ENCODE assay signal across 11 cellular contexts in genomic region chr5:95857185-95857945, GRCh38. TPM values are rescaled to one million over a fixed set of nuclear protein-coding genes. Genes with fewer than 3 reads are reported as not detected.
A peak's percentile ranks its signal among the peaks of the same experiment; 100 is the strongest.
DNase-seq lines count a peak whose midpoint lies in the region; ATAC-seq, FAIRE-seq and TF ChIP-seq lines count a peak whose summit lies in the region.
"Had no signal": no experiment of that assay in that cellular context is flagged by ENCODE, and none has a peak within 500 bp of the region (broad histone marks: within the 10 kb centered on the region; RNA-seq: fewer than 3 reads in every experiment).

No MANE protein-coding gene starts in this region.

- H3K9me3 ChIP-seq in CD4-positive, CD25-positive, alpha-beta regulatory T cell (ENCODE audit: control insufficient read depth in 2 of 2, low read length in 2 of 2): no peaks in the 10 kb centered on the region
- H3K9me3 ChIP-seq in K562 (replicated peaks; ENCODE audit: control insufficient read depth, insufficient read depth, low read depth, low read length) (no peaks in the 10 kb centered on the region; the same call in 1 of the 2 replicates), right cardiac atrium (ENCODE audit: control insufficient read depth, low read length) (no peaks in the 10 kb centered on the region)

- H3K79me2 ChIP-seq in K562 (ENCODE audit: control insufficient read depth, insufficient read depth, low read length): no peaks in the 10 kb centered on the region

- H3K27me3 ChIP-seq in CD4-positive, CD25-positive, alpha-beta regulatory T cell (ENCODE audit: control insufficient read depth, insufficient read depth, low read length): peaks cover 3% of the 10 kb centered on the region
- H3K27me3 ChIP-seq in K562 (ENCODE audit: control insufficient read depth in 2 of 2, insufficient read depth in 2 of 2, low read length in 2 of 2) (no peaks in the 10 kb centered on the region), right cardiac atrium (ENCODE audit: control insufficient read depth, insufficient read depth) (no peaks in the 10 kb centered on the region)

- H3K9me1 ChIP-seq in K562 (ENCODE audit: control insufficient read depth, insufficient read depth, low read length): no peaks in the 10 kb centered on the region

- H3K27me3 Mint-ChIP-seq in CD4-positive, CD25-positive, alpha-beta regulatory T cell: peaks cover 10% of the 10 kb centered on the region
- no peaks in the 10 kb centered on the region for H3K27me3 Mint-ChIP-seq in activated CD4-positive, alpha-beta T cell treated with anti-CD3 and anti-CD28 coated beads, Interleukin-2, amount 10 ng/mL, durations not matched to agents 24 days and 14 days

- in situ Hi-C loops in K562 (cut with MboI): loop anchor here (5.0 kb wide), 1 partner anchor 745 kb away; no protein-coding TSS in a partner anchor

- H3K9me3 Mint-ChIP-seq in CD4-positive, CD25-positive, alpha-beta regulatory T cell: no peaks in the 10 kb centered on the region
- no peaks in the 10 kb centered on the region for H3K9me3 Mint-ChIP-seq in activated CD4-positive, alpha-beta T cell treated with anti-CD3 and anti-CD28 coated beads, Interleukin-2, amount 10 ng/mL, durations not matched to agents 24 days and 14 days
- H3K9me3 Mint-ChIP-seq: central memory CD8-positive, alpha-beta T cell had no signal

- no TSS peak for BruUV-seq in K562 (replicated peaks; lab: Mats Ljungman, UMichigan)

- no peak overlapping the region for H3K4me3 Mint-ChIP-seq in CD4-positive, CD25-positive, alpha-beta regulatory T cell
- no peak overlapping the region for H3K4me3 Mint-ChIP-seq in activated CD4-positive, alpha-beta T cell treated with anti-CD3 and anti-CD28 coated beads, Interleukin-2, amount 10 ng/mL, durations not matched to agents 24 days and 14 days
- H3K4me3 Mint-ChIP-seq: central memory CD8-positive, alpha-beta T cell had no signal

- no peaks in the 10 kb centered on the region for H4K20me1 ChIP-seq in K562 (replicated peaks; ENCODE audit: control insufficient read depth, insufficient read depth, low read length)

- no peak for TF ChIP-seq RAD21 in K562 (CRISPR knock-in tag; conservative IDR thresholded peaks at IDR 0.05 in 1 of 2, IDR thresholded peaks at IDR 0.05 in 1 of 2)

- peak overlapping the region; percentile 35 for H2AFZ ChIP-seq in K562 (ENCODE audit: low read depth, low read length)

- no peak for TF ChIP-seq POLR2A in K562 (conservative IDR thresholded peaks at IDR 0.05)

- H3K9ac ChIP-seq in K562 (ENCODE audit: insufficient read depth in 1 of 2, low read depth in 2 of 2, low read length in 2 of 2): peak overlapping the region in 1 of 2 experiments; percentile 63; a peak in 2 of 4 replicates

- no peak overlapping the region for H3K4me2 ChIP-seq in K562 (ENCODE audit: insufficient read depth, low read length)

- no peak for TF ChIP-seq EP300 in K562 (IDR thresholded peaks at IDR 0.05; ENCODE audit: low read length)

- peaks cover 0 to 24% (median 11%) of the 10 kb centered on the region in 4 donors for H3K4me1 Mint-ChIP-seq in CD4-positive, CD25-positive, alpha-beta regulatory T cell
- peaks cover 40% of the 10 kb centered on the region for H3K4me1 Mint-ChIP-seq in activated CD4-positive, alpha-beta T cell treated with anti-CD3 and anti-CD28 coated beads, Interleukin-2, amount 10 ng/mL, durations not matched to agents 24 days and 14 days
- H3K4me1 Mint-ChIP-seq: central memory CD8-positive, alpha-beta T cell had no signal

- no peak overlapping the region for H3K27ac ChIP-seq in CD4-positive, CD25-positive, alpha-beta regulatory T cell (ENCODE audit: insufficient read depth, low read length, poor library complexity, severe bottlenecking)
- H3K27ac ChIP-seq in K562 (ENCODE audit: extremely low read depth, low read depth, low read length) (no peak overlapping the region), right cardiac atrium (ENCODE audit: low read length) (peak overlapping the region; percentile 90)

- H3K4me1 ChIP-seq in CD4-positive, CD25-positive, alpha-beta regulatory T cell (ENCODE audit: control insufficient read depth, insufficient read depth, low read length, poor library complexity, severe bottlenecking): no peaks in the 10 kb centered on the region
- H3K4me1 ChIP-seq in K562 (replicated peaks in 1 of 2; ENCODE audit: control insufficient read depth in 2 of 2, insufficient read depth in 2 of 2, low read length in 2 of 2) (peaks cover 12 to 15% of the 10 kb centered on the region in 2 experiments; a peak in 4 of 5 replicates), right cardiac atrium (ENCODE audit: control insufficient read depth, insufficient read depth, low read length) (peaks cover 12% of the 10 kb centered on the region)

- no peak for DNase-seq in CD4-positive, CD25-positive, alpha-beta regulatory T cell
- DNase-seq in K562 (ENCODE audit: extremely low read depth in 1 of 4, low spot score in 3 of 4) (peak; percentile 36 to 71 (median 52)), right cardiac atrium (peak; percentile 87 to 96 (median 91)), pulmonary artery endothelial cell (ENCODE audit: low read depth, low spot score) (peak; percentile 94), GM20000 (ENCODE audit: low spot score) (no peak)
- DNase-seq in activated CD4-positive, alpha-beta T cell treated with anti-CD3 and anti-CD28 coated beads, Interleukin-2, amount 10 ng/mL, durations not matched to agents 24 days and 14 days: no peak
- DNase-seq: NCI-H2171 had no signal

- H3K4me3 ChIP-seq in CD4-positive, CD25-positive, alpha-beta regulatory T cell (ENCODE audit: low read depth, low read length): no peak overlapping the region
- H3K4me3 ChIP-seq in K562 (no peak overlapping the region), right cardiac atrium (ENCODE audit: low read length) (no peak overlapping the region)

- 30% methylated on average over 12 of the region's 12 CpGs for WGBS in K562 (ENCODE audit: insufficient coverage, low coverage, missing lambda C conversion rate)
- WGBS in right cardiac atrium: 38% methylated on average over 12 of the region's 12 CpGs

- POLR2A ChIA-PET in K562 (lab: Yijun Ruan, JAX): no interaction called here

- TF ChIP-seq CTCF in K562 (IDR thresholded peaks at IDR 0.05 in 2 of 3, conservative IDR thresholded peaks at IDR 0.05 in 1 of 3; ENCODE audit: insufficient read depth in 2 of 3, low read depth in 1 of 3, low read length in 3 of 3): no peak
- no peak for TF ChIP-seq CTCF in GM20000 (IDR thresholded peaks at IDR 0.05; ENCODE audit: extremely low read depth, missing control alignments)

- no peaks in the 10 kb centered on the region for H3K36me3 Mint-ChIP-seq in CD4-positive, CD25-positive, alpha-beta regulatory T cell
- H3K36me3 Mint-ChIP-seq in activated CD4-positive, alpha-beta T cell treated with anti-CD3 and anti-CD28 coated beads, Interleukin-2, amount 10 ng/mL, durations not matched to agents 24 days and 14 days (ENCODE audit: low read depth): no peaks in the 10 kb centered on the region

- no peak for ATAC-seq in CD4-positive, CD25-positive, alpha-beta regulatory T cell (ENCODE audit: low read depth in 2 of 2)
- ATAC-seq in K562 (peak; percentile 44), right cardiac atrium (peak; percentile 78 to 88), GM21515 (IDR thresholded peaks at IDR 0.05; ENCODE audit: unreplicated experiment) (no peak), GM18858 (IDR thresholded peaks at IDR 0.05; ENCODE audit: unreplicated experiment) (no peak)

- CTCF ChIA-PET in K562 (lab: Yijun Ruan, JAX; ENCODE audit: low intra/inter-chr PET ratio): interaction anchor here (0.7 to 2.7 kb wide), 2 partner anchors 479 to 542 kb away, joined by 3 to 26 read pairs; no protein-coding TSS in a partner anchor

- FAIRE-seq in K562 (lab: Jason Lieb, UNC): peak; percentile 48
- FAIRE-seq: urothelium cell line had no signal

- no peaks in the 10 kb centered on the region for H3K36me3 ChIP-seq in CD4-positive, CD25-positive, alpha-beta regulatory T cell (ENCODE audit: control insufficient read depth, insufficient read depth, low read length)
- H3K36me3 ChIP-seq in K562 (ENCODE audit: control insufficient read depth, insufficient read depth, low read length): no peaks in the 10 kb centered on the region

- H3K27ac Mint-ChIP-seq in CD4-positive, CD25-positive, alpha-beta regulatory T cell: peak overlapping the region in 2 of 3 donors; percentile 49 to 55
- no peak overlapping the region for H3K27ac Mint-ChIP-seq in activated CD4-positive, alpha-beta T cell treated with anti-CD3 and anti-CD28 coated beads, Interleukin-2, amount 10 ng/mL, durations not matched to agents 24 days and 14 days

- intact Hi-C loops in K562 (cut with micrococcal nuclease) (loop anchor here (5.0 kb wide), 1 partner anchor 740 kb away; no protein-coding TSS in a partner anchor), right cardiac atrium (cut with DNase I) (loop anchor here (5.0 to 10.0 kb wide), 3 partner anchors 105 to 737 kb away; partner anchors contain the start of gene ELL2 (in 3 of the 4))
- intact Hi-C loops in activated CD4-positive, alpha-beta T cell treated with anti-CD3 and anti-CD28 coated beads, Interleukin-2, amount 10 ng/mL, durations not matched to agents 24 days and 14 days (cut with micrococcal nuclease): loop anchor here (10.0 kb wide), 1 partner anchor 577 kb away; the partner anchor contains the start of gene PCSK1

TF ChIP-seq in K562, 482 proteins besides CTCF, POLR2A, EP300 and RAD21 (continues in another document):
- TF ChIP-seq LEF1 (IDR thresholded peaks at IDR 0.05): no peak

RNA-seq across cellular contexts. Expression of gene GLRX, which starts 34.8 kb away (rescaled TPM):
- total RNA-seq in CD4-positive, CD25-positive, alpha-beta regulatory T cell: 82.9 TPM
- polyA plus RNA-seq in CD4-positive, CD25-positive, alpha-beta regulatory T cell: 100 to 1,000 TPM; 319 to 399 (median 348) TPM
- total RNA-seq in K562 (2011; cell fraction: chromatin; rRNA removed; ENCODE audit: low replicate concordance): 4.8 and 5.3 TPM in 2 replicates
- total RNA-seq in K562 (2011; cell fraction: nucleolus; rRNA removed): 5.4 and 6.7 TPM in 2 replicates
- total RNA-seq in K562 (2011; cell fraction: nucleoplasm; rRNA removed): 4.9 and 5.2 TPM in 2 replicates
- total RNA-seq in K562 (2014; rRNA removed) (3.3 and 3.6 TPM in 2 replicates), K562 (2014; rRNA removed; fragmentation: Illumina TruSeq; extraction: Trizol) (2.0 and 2.3 TPM in 2 replicates), K562 (2015; rRNA removed; fragmentation: Illumina TruSeq; extraction: Trizol) (3.1 and 3.6 TPM in 2 replicates), K562 (2021) (2.9 and 4.4 TPM in 2 replicates), right cardiac atrium (10 to 100 TPM; 70.2 to 85.2 (median 79.4) TPM), pulmonary artery endothelial cell (18.9 and 20.3 TPM in 2 replicates)
- polyA plus RNA-seq in K562 (2011; rRNA removed) (6.2 and 7.3 TPM in 2 replicates), K562 (2014; fragmentation: Illumina TruSeq; extraction: Trizol) (4.6 and 6.4 TPM in 2 replicates), K562 (2014; fragmentation: Nextera tagmentation; extraction: Ambion mirVana) (10 to 100 TPM; 10.5 to 11.2 TPM), K562 (2014; rRNA removed) (4.9 and 11.1 TPM in 2 replicates), right cardiac atrium (192 TPM)
- polyA plus RNA-seq in K562 (2011; cell fraction: cytosol; rRNA removed): 2.5 and 4.4 TPM in 2 replicates
- polyA plus RNA-seq in K562 (2011; cell fraction: nucleus; rRNA removed): 2.8 and 5.8 TPM in 2 replicates
- 13.4 and 13.6 TPM in 2 replicates for polyA plus RNA-seq in K562 (2012)
- 3.1 and 6.2 TPM in 2 replicates for polyA minus RNA-seq in K562 (2011; rRNA and poly(A)+ RNA removed)
- polyA minus RNA-seq in K562 (2011; cell fraction: cytosol; rRNA and poly(A)+ RNA removed): 0.82 and 2.5 TPM in 2 replicates
- 1.9 and 2.6 TPM in 2 replicates for polyA minus RNA-seq in K562 (2011; cell fraction: nucleus; rRNA and poly(A)+ RNA removed)
- total RNA-seq in activated CD4-positive, alpha-beta T cell treated with anti-CD3 and anti-CD28 coated beads, Interleukin-2, amount 10 ng/mL, durations not matched to agents 24 days and 14 days: 13.5 and 17.3 TPM in 2 replicates

Comparison
In these comparisons a context has a peak if more than half of its experiments do, and no peak if none do; other contexts are left out.
1. ATAC-seq: peak in K562 (single experiment) and right cardiac atrium (2 of 2); none in CD4-positive, CD25-positive, alpha-beta regulatory T cell (0 of 2), GM21515 (single experiment) and GM18858 (single experiment).
2. DNase-seq: peak in K562 (4 of 4), right cardiac atrium (3 of 3) and pulmonary artery endothelial cell (single experiment); none in CD4-positive, CD25-positive, alpha-beta regulatory T cell (0 of 3), activated CD4-positive, alpha-beta T cell treated with anti-CD3 and anti-CD28 coated beads, Interleukin-2, amount 10 ng/mL, durations not matched to agents 24 days and 14 days (single experiment) and GM20000 (single experiment).